ENCODE assay signal across 19 cellular contexts in genomic region chr7:496528-497295, GRCh38. TPM values are rescaled to one million over a fixed set of nuclear protein-coding genes. Genes with fewer than 3 reads are reported as not detected.
DNase-seq lines count a peak whose midpoint lies in the region; ATAC-seq, FAIRE-seq and TF ChIP-seq lines count a peak whose summit lies in the region.
"Had no signal": no experiment of that assay in that cellular context is flagged by ENCODE, and none has a peak within 500 bp of the region (broad histone marks: within the 10 kb centered on the region; RNA-seq: fewer than 3 reads in every experiment).

No MANE protein-coding gene starts in this region.

- H3K4me1 ChIP-seq in endodermal cell (ENCODE audit: control insufficient read depth, insufficient read depth, low read length), result peaks cover 3% of the 10 kb centered on the region

- FAIRE-seq in bronchial epithelial cell (lab: Jason Lieb, UNC), result peak; percentile 97

- H3K27me3 ChIP-seq in bronchial epithelial cell (ENCODE audit: control insufficient read depth, insufficient read depth, low read length) (no peaks in the 10 kb centered on the region), layer of hippocampus (ENCODE audit: control insufficient read depth, insufficient read depth, low read length) (no peaks in the 10 kb centered on the region), endodermal cell (ENCODE audit: control insufficient read depth, insufficient read depth, low read length, poor library complexity, severe bottlenecking) (no peaks in the 10 kb centered on the region)
- H3K27me3 ChIP-seq: MG63 had no signal

- H3K4me3 ChIP-seq in bronchial epithelial cell (ENCODE audit: low read depth, low read length) (no peak overlapping the region), endodermal cell (ENCODE audit: low read length) (no peak overlapping the region)
- H3K4me3 ChIP-seq: MG63, thoracic aorta had no signal

- peaks cover 5% of the 10 kb centered on the region for H3K4me1 Mint-ChIP-seq in endodermal cell
- H3K4me1 Mint-ChIP-seq: CD14-positive monocyte, memory B cell had no signal

- H3K4me3 Mint-ChIP-seq in endodermal cell, result no peak overlapping the region
- H3K4me3 Mint-ChIP-seq: CD14-positive monocyte, memory B cell, T-cell had no signal

- H3K36me3 ChIP-seq in bronchial epithelial cell (ENCODE audit: control insufficient read depth, insufficient read depth, low read length) (peaks cover 29% of the 10 kb centered on the region), endodermal cell (ENCODE audit: control insufficient read depth, insufficient read depth, low read length) (no peaks in the 10 kb centered on the region)
- H3K36me3 ChIP-seq: MG63 had no signal

- WGBS in endodermal cell (ENCODE audit: insufficient coverage in 1 of 2, insufficient read length in 1 of 2), 2 experiments, result 93 to 96% methylated on average over 15 to 24 of the region's 24 CpGs

- no peak overlapping the region for H3K9ac ChIP-seq in endodermal cell (ENCODE audit: extremely low read depth, low read length, poor library complexity, severe bottlenecking)

- no peak for ATAC-seq in HG03159 (IDR thresholded peaks at IDR 0.05; ENCODE audit: unreplicated experiment)
- ATAC-seq in GM21717 (IDR thresholded peaks at IDR 0.05; ENCODE audit: unreplicated experiment), result no peak
- ATAC-seq: T-cell had no signal

- no peaks in the 10 kb centered on the region for H3K27me3 Mint-ChIP-seq in endodermal cell (ENCODE audit: insufficient read depth)
- H3K27me3 Mint-ChIP-seq: memory B cell, T-cell had no signal

- DNase-seq in NCI-H2196 (lab: John Stamatoyannopoulos, UW; ENCODE audit: unreplicated experiment), result peak; percentile 37
- no peak for DNase-seq in NCI-H2196 treated with DMSO at 0.1 percent for 48 hours (lab: John Stamatoyannopoulos, UW; ENCODE audit: unreplicated experiment)
- DNase-seq in bronchial epithelial cell (ENCODE audit: low read depth), result peak; percentile 92
- peak; percentile 80 for DNase-seq in ureter (ENCODE audit: low spot score)
- DNase-seq in endodermal cell, result no peak
- DNase-seq: DND-41; effector CD4-positive, alpha-beta T cell; MG63; NCI-H2029 treated with DMSO at 0.1 percent for 48 hours; NCI-H774; stimulated activated CD4-positive, alpha-beta T cell treated with anti-CD3 and anti-CD28 coated beads, Interleukin-4, amount 100 ng/mL, for 1 hour; stimulated activated CD8-positive, alpha-beta memory T cell treated with anti-CD3 and anti-CD28 coated beads, Interleukin-4, amount 100 ng/mL, for 48 hours; T-cell had no signal

- no peak overlapping the region for H3K27ac Mint-ChIP-seq in endodermal cell
- H3K27ac Mint-ChIP-seq: CD14-positive monocyte, memory B cell, T-cell had no signal

- H3K27ac ChIP-seq in layer of hippocampus (ENCODE audit: low read depth, low read length), result peak overlapping the region; percentile 83
- H3K27ac ChIP-seq in endodermal cell (ENCODE audit: low read depth, low read length), result no peak overlapping the region
- H3K27ac ChIP-seq: thoracic aorta had no signal

- no peaks in the 10 kb centered on the region for H3K9me3 Mint-ChIP-seq in endodermal cell
- H3K9me3 Mint-ChIP-seq: T-cell had no signal

- TF ChIP-seq CTCF in bronchial epithelial cell (IDR thresholded peaks at IDR 0.05; ENCODE audit: insufficient read depth, low read length, severe bottlenecking) (no peak), endodermal cell (conservative IDR thresholded peaks at IDR 0.05) (no peak)

- no peaks in the 10 kb centered on the region for H3K9me3 ChIP-seq in endodermal cell (ENCODE audit: control insufficient read depth, low read length)
- H3K9me3 ChIP-seq: MG63, thoracic aorta had no signal

- H3K36me3 Mint-ChIP-seq in endodermal cell (ENCODE audit: low read depth), result peaks cover 44% of the 10 kb centered on the region
- H3K36me3 Mint-ChIP-seq: CD14-positive monocyte, T-cell had no signal

RNA-seq across cellular contexts. Expression of gene PDGFA, which starts 22.9 kb away (rescaled TPM):
- total RNA-seq in bronchial epithelial cell (55.8 and 64.8 TPM in 2 replicates), ureter (31.5 TPM), endodermal cell (10 to 100 TPM; 11.9 to 24.1 TPM)
- polyA plus RNA-seq in endodermal cell (2013, experiment 1 of 2), result 7.7 TPM
- 5.3 TPM for polyA plus RNA-seq in endodermal cell (2013, experiment 2 of 2)

Comparison
In these comparisons a context has a peak if more than half of its experiments do, and no peak if none do; other contexts are left out.
1. DNase-seq: peak in NCI-H2196 (single experiment), bronchial epithelial cell (single experiment) and ureter (single experiment); none in NCI-H2196 treated with DMSO at 0.1 percent for 48 hours (single experiment) and endodermal cell (single experiment).